In the genomic region with DNA sequence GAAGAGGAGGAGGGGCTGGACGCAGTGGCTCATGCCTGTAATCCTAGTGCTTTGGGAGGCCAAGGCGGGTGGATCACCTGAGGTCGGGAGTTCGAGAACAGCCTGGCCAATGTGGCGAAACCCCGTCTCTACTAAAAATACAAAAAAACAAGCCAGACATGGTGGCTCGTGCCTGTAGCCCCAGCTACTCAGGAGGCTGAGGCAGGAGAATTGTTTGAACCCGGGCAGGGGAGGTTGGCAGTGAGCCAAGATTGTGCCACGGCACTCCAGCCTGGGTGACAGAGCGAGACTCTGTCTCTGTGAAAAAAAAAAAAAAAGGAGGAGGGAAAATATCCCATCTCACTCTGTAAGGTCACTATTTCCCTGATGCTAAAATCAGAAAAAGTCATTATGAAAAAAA, we compare ENCODE assay signal across 3 cellular contexts.
DNase-seq lines count a peak whose midpoint lies in the region; ATAC-seq, FAIRE-seq and TF ChIP-seq lines count a peak whose summit lies in the region.
"Not testable (repeated sequence)": the region's sequence is repeated elsewhere in the genome, so short reads cannot be mapped to it uniquely, and the experiment has no call there.

No MANE protein-coding gene starts in this region.

- CTCF ChIA-PET in K562 (lab: Yijun Ruan, JAX; ENCODE audit: low intra/inter-chr PET ratio); HepG2 (lab: Yijun Ruan, JAX; ENCODE audit: low intra/inter-chr PET ratio, low total read pairs): not testable (repeated sequence)

- not testable (repeated sequence) for H3K4me2 ChIP-seq in K562 (ENCODE audit: insufficient read depth, low read length); HepG2 (ENCODE audit: low read depth, low read length)

- H2AFZ ChIP-seq in K562 (ENCODE audit: low read depth, low read length); HepG2 (ENCODE audit: low read length): not testable (repeated sequence)

- not testable (repeated sequence) for H3K79me2 ChIP-seq in K562 (ENCODE audit: control insufficient read depth, insufficient read depth, low read length); HepG2 (ENCODE audit: insufficient read depth, low read length)

- H3K4me1 ChIP-seq in K562 (replicated peaks in 1 of 2; ENCODE audit: control insufficient read depth in 2 of 2, insufficient read depth in 2 of 2, low read length in 2 of 2); kidney (ENCODE audit: control insufficient read depth in 1 of 2, insufficient read depth in 1 of 2, low read depth in 1 of 2, low read length in 2 of 2); HepG2 (ENCODE audit: insufficient read depth, low read length): not testable (repeated sequence)

- not testable (repeated sequence) for H3K27me3 ChIP-seq in K562 (ENCODE audit: control insufficient read depth in 2 of 2, insufficient read depth in 2 of 2, low read length in 2 of 2); HepG2 (ENCODE audit: control insufficient read depth in 1 of 2, insufficient read depth in 2 of 2, low read length in 2 of 2)

- not testable (repeated sequence) for FAIRE-seq in K562 (lab: Jason Lieb, UNC); kidney (lab: Jason Lieb, UNC); HepG2 (lab: Jason Lieb, UNC)

- 0% methylated on average over 3 of the region's 10 CpGs for WGBS in K562 (ENCODE audit: insufficient coverage, low coverage, missing lambda C conversion rate)
- 20% methylated on average over 10 of the region's 10 CpGs for WGBS in HepG2 (ENCODE audit: low lambda C conversion rate)

- DNase-seq in K562 (ENCODE audit: extremely low read depth in 1 of 4, low spot score in 3 of 4); HepG2 (ENCODE audit: low spot score): not testable (repeated sequence)
- peak; percentile 21 for DNase-seq in kidney

- in situ Hi-C loops in K562 (cut with MboI); HepG2 (cut with HindIII; ENCODE audit: extremely low pct_ligation_motif_present, low pct_unique_long_range_greater_than_20kb): not testable (repeated sequence)

- not testable (repeated sequence) for TF ChIP-seq POLR2A in K562 (conservative IDR thresholded peaks at IDR 0.05); HepG2 (IDR thresholded peaks at IDR 0.05; ENCODE audit: insufficient read depth in 1 of 2, low read depth in 2 of 2, low read length in 2 of 2)

- not testable (repeated sequence) for H3K27ac ChIP-seq in K562 (ENCODE audit: extremely low read depth, low read depth, low read length); kidney (ENCODE audit: low read depth in 2 of 2, low read length in 2 of 2); HepG2 (ENCODE audit: extremely low read length, insufficient read depth, low read length)

- H3K4me3 ChIP-seq in K562; kidney (ENCODE audit: low read length in 2 of 2); HepG2 (replicated peaks in 1 of 3; ENCODE audit: insufficient read depth in 1 of 3, low read depth in 2 of 3, low read length in 3 of 3): not testable (repeated sequence)

- not testable (repeated sequence) for H3K9me1 ChIP-seq in K562 (ENCODE audit: control insufficient read depth, insufficient read depth, low read length)

- H3K36me3 ChIP-seq in K562 (ENCODE audit: control insufficient read depth, insufficient read depth, low read length); kidney (ENCODE audit: control insufficient read depth in 1 of 2, insufficient read depth in 2 of 2, low read length in 2 of 2); HepG2 (replicated peaks in 1 of 2; ENCODE audit: control insufficient read depth in 1 of 2, insufficient read depth in 2 of 2, low read length in 2 of 2): not testable (repeated sequence)

- H3K9ac ChIP-seq in K562 (ENCODE audit: insufficient read depth in 1 of 2, low read depth in 2 of 2, low read length in 2 of 2); kidney (ENCODE audit: low read length in 2 of 2); HepG2 (ENCODE audit: insufficient read depth, low read depth, low read length): not testable (repeated sequence)

- not testable (repeated sequence) for TF ChIP-seq EP300 in K562 (IDR thresholded peaks at IDR 0.05; ENCODE audit: low read length); HepG2 (IDR thresholded peaks at IDR 0.05; ENCODE audit: low read depth in 2 of 2, low read length in 2 of 2); HepG2 (CRISPR knock-in tag; IDR thresholded peaks at IDR 0.05; ENCODE audit: borderline replicate concordance)

- ATAC-seq in K562, HepG2: not testable (repeated sequence)

- not testable (repeated sequence) for TF ChIP-seq RAD21 in K562 (CRISPR knock-in tag; conservative IDR thresholded peaks at IDR 0.05 in 1 of 2, IDR thresholded peaks at IDR 0.05 in 1 of 2); HepG2 (CRISPR knock-in tag; IDR thresholded peaks at IDR 0.05)

- BruUV-seq in K562 (replicated peaks; lab: Mats Ljungman, UMichigan); HepG2 (replicated peaks; lab: Mats Ljungman, UMichigan): not testable (repeated sequence)

- H4K20me1 ChIP-seq in K562 (replicated peaks; ENCODE audit: control insufficient read depth, insufficient read depth, low read length); HepG2 (ENCODE audit: insufficient read depth, low read length): not testable (repeated sequence)

- TF ChIP-seq CTCF in K562 (IDR thresholded peaks at IDR 0.05 in 2 of 3, conservative IDR thresholded peaks at IDR 0.05 in 1 of 3; ENCODE audit: insufficient read depth in 2 of 3, low read depth in 1 of 3, low read length in 3 of 3); kidney (IDR thresholded peaks at IDR 0.05; ENCODE audit: borderline replicate concordance, extremely low read depth, insufficient read depth); HepG2 (CRISPR knock-in tag; IDR thresholded peaks at IDR 0.05): not testable (repeated sequence)

- not testable (repeated sequence) for H3K9me3 ChIP-seq in K562 (replicated peaks; ENCODE audit: control insufficient read depth, insufficient read depth, low read depth, low read length); kidney (ENCODE audit: control insufficient read depth in 1 of 2, low read length in 2 of 2); HepG2 (ENCODE audit: low read length)

- POLR2A ChIA-PET in K562 (lab: Yijun Ruan, JAX); HepG2 (lab: Yijun Ruan, JAX): not testable (repeated sequence)

- intact Hi-C loops in K562 (cut with micrococcal nuclease); kidney (cut with DNase I); HepG2 (cut with micrococcal nuclease; ENCODE audit: unreplicated experiment): not testable (repeated sequence)

TF ChIP-seq in K562, 482 proteins besides CTCF, POLR2A, EP300 and RAD21:
- peak; percentile 80 for TF ChIP-seq NFIC (IDR thresholded peaks at IDR 0.05)
- peak; percentile 44 for TF ChIP-seq NFIX (CRISPR knock-in tag; IDR thresholded peaks at IDR 0.05; ENCODE audit: low read depth)

TF ChIP-seq in HepG2, 621 proteins besides CTCF, POLR2A, EP300 and RAD21:
- TF ChIP-seq LCORL (IDR thresholded peaks at IDR 0.05): peak; percentile 52
- TF ChIP-seq LCORL (CRISPR knock-in tag; IDR thresholded peaks at IDR 0.05): not testable (repeated sequence)
